Comparison of ENCODE assay signal across 26 cellular contexts in the genomic region with DNA sequence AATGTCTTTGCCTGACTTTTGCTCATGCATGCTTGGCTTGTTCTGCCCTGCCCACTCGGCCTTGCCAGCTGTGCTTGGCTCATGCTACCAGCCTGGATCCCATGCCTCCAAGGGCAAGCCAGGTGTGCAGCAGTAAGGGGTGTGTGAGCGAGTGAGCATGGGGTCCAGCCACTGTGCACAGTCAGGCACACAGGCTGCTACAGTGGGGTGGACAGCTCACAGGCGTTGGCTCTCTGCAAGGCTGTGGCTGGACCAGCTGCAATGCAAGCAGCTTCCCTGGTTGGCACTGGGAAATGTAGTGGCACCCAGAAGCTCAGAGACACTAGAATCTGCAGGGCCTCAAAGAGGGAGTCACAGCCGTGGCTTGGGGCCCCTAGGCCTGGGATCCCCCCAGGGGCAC.
"Had no signal": no experiment of that assay in that cellular context is flagged by ENCODE, and none has a peak within 500 bp of the region (broad histone marks: within the 10 kb centered on the region; RNA-seq: fewer than 3 reads in every experiment).

No MANE protein-coding gene starts in this region.

- DNase-seq: dermis blood vessel endothelial cell; effector memory CD4-positive, alpha-beta T cell; foreskin keratinocyte; glutamatergic neuron; heart right ventricle; hippocampal formation; kidney glomerular epithelial cell; left colon; left ventricle myocardium inferior; lower lobe of right lung; natural killer cell; right lobe of liver; small intestine; stimulated activated CD4-positive, alpha-beta T cell treated with anti-CD3 and anti-CD28 coated beads, Interleukin-12 subunit alpha, Interleukin-12 subunit beta, amount 100 ng/mL, for 4 hours; stimulated activated CD4-positive, alpha-beta T cell treated with anti-CD3 and anti-CD28 coated beads, Interleukin-1b, Interleukin-23, amount 100 ng/mL, for 48 hours; stimulated activated CD4-positive, alpha-beta T cell treated with anti-CD3 and anti-CD28 coated beads, Interleukin-4, amount 100 ng/mL, for 1 hour; stimulated activated CD8-positive, alpha-beta memory T cell treated with anti-CD3 and anti-CD28 coated beads, Interleukin-4, amount 100 ng/mL, for 48 hours; stimulated activated naive CD4-positive, alpha-beta T cell treated with Interleukin-2 at 50 U/mL for 16 hours; substantia nigra had no signal

- H3K27me3 Mint-ChIP-seq: central memory CD8-positive, alpha-beta T cell had no signal

- H3K27me3 ChIP-seq: esophagus muscularis mucosa, foreskin keratinocyte, heart right ventricle, neutrophil, pancreas, right lobe of liver, tibial nerve had no signal

- H3K4me3 ChIP-seq: coronary artery, esophagus muscularis mucosa, heart right ventricle, left ventricle myocardium inferior, lower lobe of right lung, pancreas, right lobe of liver, thoracic aorta, tibial nerve had no signal

- H3K36me3 ChIP-seq: esophagus muscularis mucosa, heart right ventricle, left ventricle myocardium inferior, lower lobe of right lung, neutrophil, pancreas, right lobe of liver, thoracic aorta, tibial nerve had no signal

- H3K4me3 Mint-ChIP-seq: central memory CD8-positive, alpha-beta T cell; natural killer cell had no signal

- H3K4me1 Mint-ChIP-seq: central memory CD8-positive, alpha-beta T cell; natural killer cell had no signal

- ATAC-seq: foreskin keratinocyte, heart right ventricle, left colon, natural killer cell, pancreas had no signal

- H3K9me3 ChIP-seq: esophagus muscularis mucosa, heart right ventricle, left ventricle myocardium inferior, lower lobe of right lung, neutrophil, pancreas, right lobe of liver, thoracic aorta, tibial nerve had no signal

- H3K36me3 Mint-ChIP-seq: natural killer cell had no signal

- H3K4me1 ChIP-seq: esophagus muscularis mucosa, foreskin keratinocyte, heart right ventricle, left ventricle myocardium inferior, lower lobe of right lung, pancreas, right lobe of liver, tibial nerve had no signal

- H3K27ac Mint-ChIP-seq: natural killer cell had no signal

- H3K27ac ChIP-seq: coronary artery, esophagus muscularis mucosa, foreskin keratinocyte, heart right ventricle, left ventricle myocardium inferior, lower lobe of right lung, neutrophil, pancreas, right lobe of liver, thoracic aorta, tibial nerve had no signal
